20 cellular contexts compared by ENCODE assay signal in genomic region chr11:128331317-128331716, GRCh38.
DNase-seq lines count a peak whose midpoint lies in the region; ATAC-seq lines count a peak whose summit lies in the region.
"Had no signal": no experiment of that assay in that cellular context is flagged by ENCODE, and none has a peak within 500 bp of the region (broad histone marks: within the 10 kb centered on the region; RNA-seq: fewer than 3 reads in every experiment).

No MANE protein-coding gene starts in this region.

- no peaks in the 10 kb centered on the region for H3K9me3 Mint-ChIP-seq in activated T-cell treated with anti-CD3 and anti-CD28 coated beads, Interleukin-2, amount 50 U/mL, for 72 hours
- H3K9me3 Mint-ChIP-seq in CD8-positive, alpha-beta memory T cell: no peaks in the 10 kb centered on the region
- no peaks in the 10 kb centered on the region for H3K9me3 Mint-ChIP-seq in activated T-helper 1 cell treated with anti-CD3 and anti-CD28 coated beads, Interleukin-12 subunit alpha, Interleukin-12 subunit beta, Interleukin-2, Interleukin-4 antibody, amounts not matched to agents 30 ng/mL and 10 ng/mL and 1 ng/mL, durations not matched to agents 14 hours and 24 hours and 36 hours
- no peaks in the 10 kb centered on the region for H3K9me3 Mint-ChIP-seq in naive thymus-derived CD8-positive, alpha-beta T cell

- H3K36me3 ChIP-seq in CD8-positive, alpha-beta memory T cell (ENCODE audit: insufficient read depth, low read length): no peaks in the 10 kb centered on the region
- H3K36me3 ChIP-seq: thoracic aorta had no signal

- no peak for DNase-seq in activated T-cell treated with anti-CD3 and anti-CD28 coated beads, Interleukin-2, amount 50 U/mL, for 72 hours
- no peak for DNase-seq in activated T-cell treated with anti-CD3 and anti-CD28 coated beads for 4 hours
- no peak for DNase-seq in CD8-positive, alpha-beta memory T cell
- no peak for DNase-seq in activated T-helper 1 cell treated with anti-CD3 and anti-CD28 coated beads, Interleukin-12 subunit alpha, Interleukin-12 subunit beta, Interleukin-2, Interleukin-4 antibody, amounts not matched to agents 30 ng/mL and 10 ng/mL and 1 ng/mL, durations not matched to agents 14 hours and 24 hours and 36 hours (ENCODE audit: low spot score)
- DNase-seq in naive thymus-derived CD8-positive, alpha-beta T cell: no peak
- DNase-seq in NCI-H2107 (lab: John Stamatoyannopoulos, UW): no peak
- DNase-seq in NCI-H146 treated with DMSO at 0.1 percent for 48 hours (lab: John Stamatoyannopoulos, UW; ENCODE audit: unreplicated experiment): no peak
- DNase-seq in stimulated activated CD4-positive, alpha-beta T cell treated with anti-CD3 and anti-CD28 coated beads, Interleukin-4, amount 100 ng/mL, for 1 hour: no peak
- DNase-seq: amniotic stem cell; dermis blood vessel endothelial cell; hippocampal formation; Kasumi-1; NCI-H1092 treated with DMSO at 0.1 percent for 48 hours; NCI-H2029 treated with DMSO at 0.1 percent for 48 hours; NCI-H446; RPMI8226; stimulated activated CD4-positive, alpha-beta T cell treated with anti-CD3 and anti-CD28 coated beads, Interleukin-12 subunit alpha, Interleukin-12 subunit beta, amount 100 ng/mL, for 4 hours had no signal

- CTCF ChIA-PET in CD8-positive, alpha-beta memory T cell (lab: Charles Lee): no interaction called here

- H3K4me3 ChIP-seq in CD8-positive, alpha-beta memory T cell (ENCODE audit: low read length): no peak overlapping the region
- H3K4me3 ChIP-seq: thoracic aorta had no signal

- H3K4me1 ChIP-seq in CD8-positive, alpha-beta memory T cell (ENCODE audit: insufficient read depth, low read length): peaks cover 53% of the 10 kb centered on the region

- peak overlapping the region; percentile 91 for H3K27ac Mint-ChIP-seq in activated T-cell treated with anti-CD3 and anti-CD28 coated beads, Interleukin-2, amount 50 U/mL, for 72 hours
- peak overlapping the region; percentile 49 to 98 (median 80) for H3K27ac Mint-ChIP-seq in CD8-positive, alpha-beta memory T cell
- peak overlapping the region; percentile 99 for H3K27ac Mint-ChIP-seq in activated T-helper 1 cell treated with anti-CD3 and anti-CD28 coated beads, Interleukin-12 subunit alpha, Interleukin-12 subunit beta, Interleukin-2, Interleukin-4 antibody, amounts not matched to agents 30 ng/mL and 10 ng/mL and 1 ng/mL, durations not matched to agents 14 hours and 24 hours and 36 hours
- H3K27ac Mint-ChIP-seq in naive thymus-derived CD8-positive, alpha-beta T cell: peak overlapping the region; percentile 93 to 99 (median 98)

- peaks cover 0 to 1% of the 10 kb centered on the region in 2 donors for H3K36me3 Mint-ChIP-seq in activated T-cell treated with anti-CD3 and anti-CD28 coated beads, Interleukin-2, amount 50 U/mL, for 72 hours (ENCODE audit: insufficient read depth in 2 of 2)
- H3K36me3 Mint-ChIP-seq in CD8-positive, alpha-beta memory T cell: no peaks in the 10 kb centered on the region
- peaks cover 9% of the 10 kb centered on the region for H3K36me3 Mint-ChIP-seq in activated T-helper 1 cell treated with anti-CD3 and anti-CD28 coated beads, Interleukin-12 subunit alpha, Interleukin-12 subunit beta, Interleukin-2, Interleukin-4 antibody, amounts not matched to agents 30 ng/mL and 10 ng/mL and 1 ng/mL, durations not matched to agents 14 hours and 24 hours and 36 hours (ENCODE audit: low read depth)
- peaks cover 0 to 2% (median 0%) of the 10 kb centered on the region in 3 donors for H3K36me3 Mint-ChIP-seq in naive thymus-derived CD8-positive, alpha-beta T cell

- no peak overlapping the region for H3K27ac ChIP-seq in CD8-positive, alpha-beta memory T cell (ENCODE audit: low read depth, low read length)
- H3K27ac ChIP-seq: C4-2B, thoracic aorta had no signal

- peak overlapping the region; percentile 65 to 76 for H3K4me3 Mint-ChIP-seq in activated T-cell treated with anti-CD3 and anti-CD28 coated beads, Interleukin-2, amount 50 U/mL, for 72 hours
- H3K4me3 Mint-ChIP-seq in CD8-positive, alpha-beta memory T cell: peak overlapping the region in 2 of 7 donors; percentile 14 to 16
- peak overlapping the region; percentile 6 for H3K4me3 Mint-ChIP-seq in activated T-helper 1 cell treated with anti-CD3 and anti-CD28 coated beads, Interleukin-12 subunit alpha, Interleukin-12 subunit beta, Interleukin-2, Interleukin-4 antibody, amounts not matched to agents 30 ng/mL and 10 ng/mL and 1 ng/mL, durations not matched to agents 14 hours and 24 hours and 36 hours
- peak overlapping the region in 7 of 10 donors; percentile 39 to 75 (median 49) for H3K4me3 Mint-ChIP-seq in naive thymus-derived CD8-positive, alpha-beta T cell

- POLR2A ChIA-PET in CD8-positive, alpha-beta memory T cell (lab: Charles Lee): interaction anchor here (1.1 kb wide), 1 partner anchor 119 kb away, joined by 3 read pairs; no protein-coding TSS in a partner anchor
- POLR2A ChIA-PET in naive thymus-derived CD8-positive, alpha-beta T cell (lab: Charles Lee): interaction anchor here (0.9 to 3.0 kb wide), 3 partner anchors 10 to 91 kb away, joined by 3 to 8 read pairs (median 7); no protein-coding TSS in a partner anchor

- H3K27me3 Mint-ChIP-seq in activated T-cell treated with anti-CD3 and anti-CD28 coated beads, Interleukin-2, amount 50 U/mL, for 72 hours (ENCODE audit: low read depth): no peaks in the 10 kb centered on the region
- H3K27me3 Mint-ChIP-seq in CD8-positive, alpha-beta memory T cell: no peaks in the 10 kb centered on the region
- no peaks in the 10 kb centered on the region for H3K27me3 Mint-ChIP-seq in activated T-helper 1 cell treated with anti-CD3 and anti-CD28 coated beads, Interleukin-12 subunit alpha, Interleukin-12 subunit beta, Interleukin-2, Interleukin-4 antibody, amounts not matched to agents 30 ng/mL and 10 ng/mL and 1 ng/mL, durations not matched to agents 14 hours and 24 hours and 36 hours (ENCODE audit: insufficient read depth)
- no peaks in the 10 kb centered on the region for H3K27me3 Mint-ChIP-seq in naive thymus-derived CD8-positive, alpha-beta T cell

- peak in 1 of 2 donors; percentile 22 for ATAC-seq in activated T-cell treated with anti-CD3 and anti-CD28 coated beads, Interleukin-2, amount 50 U/mL, for 72 hours (replicated peaks in 1 of 2)
- peak in 1 of 2 donors; percentile 18 for ATAC-seq in naive thymus-derived CD8-positive, alpha-beta T cell
- ATAC-seq: SK-N-SH treated with all-trans-retinoic acid at 6 μM for 48 hours had no signal

- no peaks in the 10 kb centered on the region for H3K27me3 ChIP-seq in CD8-positive, alpha-beta memory T cell (ENCODE audit: insufficient read depth, low read length, poor library complexity, severe bottlenecking)

- intact Hi-C loops in activated T-helper 1 cell treated with anti-CD3 and anti-CD28 coated beads, Interleukin-12 subunit alpha, Interleukin-12 subunit beta, Interleukin-2, Interleukin-4 antibody, amounts not matched to agents 30 ng/mL and 10 ng/mL and 1 ng/mL, durations not matched to agents 14 hours and 24 hours and 36 hours (cut with micrococcal nuclease): no loop called here

- no peaks in the 10 kb centered on the region for H3K9me3 ChIP-seq in CD8-positive, alpha-beta memory T cell (ENCODE audit: low read length)
- H3K9me3 ChIP-seq: thoracic aorta had no signal

- peaks cover 80% of the 10 kb centered on the region for H3K4me1 Mint-ChIP-seq in activated T-cell treated with anti-CD3 and anti-CD28 coated beads, Interleukin-2, amount 50 U/mL, for 72 hours (ENCODE audit: low read depth)
- H3K4me1 Mint-ChIP-seq in CD8-positive, alpha-beta memory T cell: peaks cover 58 to 81% (median 70%) of the 10 kb centered on the region in 3 donors
- H3K4me1 Mint-ChIP-seq in activated T-helper 1 cell treated with anti-CD3 and anti-CD28 coated beads, Interleukin-12 subunit alpha, Interleukin-12 subunit beta, Interleukin-2, Interleukin-4 antibody, amounts not matched to agents 30 ng/mL and 10 ng/mL and 1 ng/mL, durations not matched to agents 14 hours and 24 hours and 36 hours (ENCODE audit: low read depth): peaks cover 80% of the 10 kb centered on the region
- peaks cover 43 to 77% (median 66%) of the 10 kb centered on the region in 4 donors for H3K4me1 Mint-ChIP-seq in naive thymus-derived CD8-positive, alpha-beta T cell
